In the genomic region with DNA sequence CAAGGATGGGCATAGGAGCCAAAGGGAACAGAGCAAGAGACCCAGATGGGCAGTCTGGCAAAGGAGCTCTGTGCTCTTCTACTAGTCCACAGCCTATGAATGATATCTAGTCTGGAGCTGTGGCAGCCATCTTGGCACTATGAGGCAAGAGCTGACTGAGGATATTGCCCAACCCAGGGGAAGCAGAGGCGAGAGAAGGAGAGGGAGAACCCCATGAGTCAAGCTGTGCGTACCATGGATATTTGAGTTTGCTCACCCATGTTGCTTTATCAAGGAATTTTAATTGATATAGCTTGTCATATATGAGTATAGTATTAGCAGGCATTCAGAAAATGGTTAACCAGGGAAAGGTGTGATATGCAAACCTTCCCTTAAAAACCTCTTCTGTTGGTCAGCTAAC, we compare ENCODE assay signal across 19 cellular contexts.
"Had no signal": no experiment of that assay in that cellular context is flagged by ENCODE, and none has a peak within 500 bp of the region (broad histone marks: within the 10 kb centered on the region; RNA-seq: fewer than 3 reads in every experiment).

No MANE protein-coding gene starts in this region.

- H3K27me3 ChIP-seq: esophagus muscularis mucosa, neutrophil, upper lobe of right lung, vagina had no signal

- H3K9me3 ChIP-seq: esophagus muscularis mucosa, mucosa of descending colon, neutrophil, tibial artery, upper lobe of right lung, vagina had no signal

- H3K4me3 ChIP-seq: coronary artery, esophagus muscularis mucosa, heart right ventricle, mucosa of descending colon, spleen, tibial artery, upper lobe of right lung, vagina had no signal

- H3K4me1 ChIP-seq: esophagus muscularis mucosa, heart right ventricle, spleen, tibial artery, upper lobe of right lung, vagina had no signal

- H3K36me3 ChIP-seq: esophagus muscularis mucosa, heart right ventricle, neutrophil, spleen, tibial artery, upper lobe of right lung, vagina had no signal

- DNase-seq: effector CD4-positive, alpha-beta T cell; endodermal cell; foreskin melanocyte; heart right ventricle; hypothalamus; mucosa of descending colon; naive thymus-derived CD8-positive, alpha-beta T cell; spleen; stimulated activated CD4-positive, alpha-beta T cell treated with anti-CD3 and anti-CD28 coated beads, Interleukin-15, amount 100 ng/mL, for 24 hours; stimulated activated CD4-positive, alpha-beta T cell treated with anti-CD3 and anti-CD28 coated beads, Interleukin-1b, Interleukin-23, amount 100 ng/mL, for 48 hours; stimulated activated CD4-positive, alpha-beta T cell treated with anti-CD3 and anti-CD28 coated beads, Interleukin-4, amount 100 ng/mL, for 24 hours; tibial artery; upper lobe of right lung had no signal

- FAIRE-seq: endothelial cell of umbilical vein, islet of Langerhans had no signal

- H3K27ac ChIP-seq: coronary artery, esophagus muscularis mucosa, heart right ventricle, neutrophil, spleen, tibial artery, upper lobe of right lung, vagina had no signal
